8 cellular contexts compared by ENCODE assay signal in genomic region chr6:149032318-149032598, GRCh38.
DNase-seq lines count a peak whose midpoint lies in the region; ATAC-seq and TF ChIP-seq lines count a peak whose summit lies in the region.

No MANE protein-coding gene starts in this region.

- H3K36me3 ChIP-seq in prostate gland = no peaks in the 10 kb centered on the region

- no peaks in the 10 kb centered on the region for H3K27me3 ChIP-seq in prostate gland (replicated peaks; ENCODE audit: insufficient read depth)

- peak overlapping the region; percentile 12 to 30 for H3K27ac ChIP-seq in prostate gland

- no peaks in the 10 kb centered on the region for H3K9me3 ChIP-seq in prostate gland

- intact Hi-C loops in activated T-helper 2 cell treated with anti-CD3 and anti-CD28 coated beads, Interferon-gamma antibody, Interleukin-2, Interleukin-4, amounts not matched to agents 10 μg/mL and 5 μg/mL and 100 μg/mL, durations not matched to agents 14 hours and 24 hours and 36 hours (cut with micrococcal nuclease) = loop anchor here (1.0 to 5.0 kb wide), 9 partner anchors 34 to 485 kb away; no protein-coding TSS in a partner anchor
- intact Hi-C loops in prostate gland (cut with DNase I) = loop anchor here (2.0 to 5.0 kb wide), 3 partner anchors 50 to 420 kb away; partner anchors contain the start of gene UST

- no peaks in the 10 kb centered on the region for H3K4me1 ChIP-seq in prostate gland (replicated peaks)

- DNase-seq in activated T-helper 2 cell treated with anti-CD3 and anti-CD28 coated beads, Interferon-gamma antibody, Interleukin-2, Interleukin-4, amounts not matched to agents 10 μg/mL and 5 μg/mL and 100 μg/mL, durations not matched to agents 14 hours and 24 hours and 36 hours (ENCODE audit: low spot score) = no peak
- DNase-seq in prostate gland (ENCODE audit: low spot score) (no peak), dermis blood vessel endothelial cell (no peak), NCI-H1694 (lab: John Stamatoyannopoulos, UW) (no peak), NCI-H82 (lab: John Stamatoyannopoulos, UW) (no peak), NCI-H2227 (lab: John Stamatoyannopoulos, UW; ENCODE audit: unreplicated experiment) (no peak)

- TF ChIP-seq CTCF in prostate gland (IDR thresholded peaks at IDR 0.05) = no peak

- no peak for TF ChIP-seq POLR2A in prostate gland (IDR thresholded peaks at IDR 0.05)

- no peaks in the 10 kb centered on the region for H3K27me3 Mint-ChIP-seq in activated T-helper 2 cell treated with anti-CD3 and anti-CD28 coated beads, Interferon-gamma antibody, Interleukin-2, Interleukin-4, amounts not matched to agents 10 μg/mL and 5 μg/mL and 100 μg/mL, durations not matched to agents 14 hours and 24 hours and 36 hours (ENCODE audit: low read depth)

- peak overlapping the region; percentile 93 for H3K27ac Mint-ChIP-seq in activated T-helper 2 cell treated with anti-CD3 and anti-CD28 coated beads, Interferon-gamma antibody, Interleukin-2, Interleukin-4, amounts not matched to agents 10 μg/mL and 5 μg/mL and 100 μg/mL, durations not matched to agents 14 hours and 24 hours and 36 hours

- 87% methylated on average over 5 of the region's 5 CpGs for WGBS in prostate gland

- no peak overlapping the region for H3K4me3 ChIP-seq in prostate gland

- H3K4me1 Mint-ChIP-seq in activated T-helper 2 cell treated with anti-CD3 and anti-CD28 coated beads, Interferon-gamma antibody, Interleukin-2, Interleukin-4, amounts not matched to agents 10 μg/mL and 5 μg/mL and 100 μg/mL, durations not matched to agents 14 hours and 24 hours and 36 hours (ENCODE audit: low read depth) = peaks cover 67% of the 10 kb centered on the region

- peaks cover 8% of the 10 kb centered on the region for H3K36me3 Mint-ChIP-seq in activated T-helper 2 cell treated with anti-CD3 and anti-CD28 coated beads, Interferon-gamma antibody, Interleukin-2, Interleukin-4, amounts not matched to agents 10 μg/mL and 5 μg/mL and 100 μg/mL, durations not matched to agents 14 hours and 24 hours and 36 hours (ENCODE audit: low read depth)

- peak overlapping the region; percentile 81 for H3K4me3 Mint-ChIP-seq in activated T-helper 2 cell treated with anti-CD3 and anti-CD28 coated beads, Interferon-gamma antibody, Interleukin-2, Interleukin-4, amounts not matched to agents 10 μg/mL and 5 μg/mL and 100 μg/mL, durations not matched to agents 14 hours and 24 hours and 36 hours (ENCODE audit: low read depth)

- ATAC-seq in GM18868 (IDR thresholded peaks at IDR 0.05; ENCODE audit: unreplicated experiment) = peak; percentile 9
- ATAC-seq in HG02798 (IDR thresholded peaks at IDR 0.05; ENCODE audit: poor library complexity, unreplicated experiment) = peak; percentile 21

- H3K9me3 Mint-ChIP-seq in activated T-helper 2 cell treated with anti-CD3 and anti-CD28 coated beads, Interferon-gamma antibody, Interleukin-2, Interleukin-4, amounts not matched to agents 10 μg/mL and 5 μg/mL and 100 μg/mL, durations not matched to agents 14 hours and 24 hours and 36 hours = no peaks in the 10 kb centered on the region
